In genomic region chr6:107539849-107540464, GRCh38 we compare ENCODE assay signal across 1 cellular context.
TF ChIP-seq lines count a peak whose summit lies in the region.

No MANE protein-coding gene starts in this region.

TF ChIP-seq in HepG2, 621 proteins besides CTCF, POLR2A, EP300 and RAD21 (continued from another document):
- no peak for TF ChIP-seq NKX3-1 (CRISPR knock-in tag; IDR thresholded peaks at IDR 0.05)
- TF ChIP-seq PCBP1 (IDR thresholded peaks at IDR 0.05; ENCODE audit: borderline replicate concordance, low read depth, low read length), result no peak
- TF ChIP-seq REXO4 (CRISPR knock-in tag; IDR thresholded peaks at IDR 0.05; ENCODE audit: borderline replicate concordance), result no peak
- TF ChIP-seq TRAFD1 (CRISPR knock-in tag; IDR thresholded peaks at IDR 0.05; ENCODE audit: borderline replicate concordance), result no peak
- TF ChIP-seq SMARCC2 (IDR thresholded peaks at IDR 0.05), result no peak
- no peak for TF ChIP-seq KMT2A (CRISPR knock-in tag; IDR thresholded peaks at IDR 0.05)
- 0 out of 2 replicates have a peak, but pooled peaks have one; percentile 0 for TF ChIP-seq TAF1 (CRISPR knock-in tag; IDR thresholded peaks at IDR 0.05)
- TF ChIP-seq ZFP82 (CRISPR knock-in tag; IDR thresholded peaks at IDR 0.05; ENCODE audit: borderline replicate concordance), result no peak
- TF ChIP-seq, protein P1, sequence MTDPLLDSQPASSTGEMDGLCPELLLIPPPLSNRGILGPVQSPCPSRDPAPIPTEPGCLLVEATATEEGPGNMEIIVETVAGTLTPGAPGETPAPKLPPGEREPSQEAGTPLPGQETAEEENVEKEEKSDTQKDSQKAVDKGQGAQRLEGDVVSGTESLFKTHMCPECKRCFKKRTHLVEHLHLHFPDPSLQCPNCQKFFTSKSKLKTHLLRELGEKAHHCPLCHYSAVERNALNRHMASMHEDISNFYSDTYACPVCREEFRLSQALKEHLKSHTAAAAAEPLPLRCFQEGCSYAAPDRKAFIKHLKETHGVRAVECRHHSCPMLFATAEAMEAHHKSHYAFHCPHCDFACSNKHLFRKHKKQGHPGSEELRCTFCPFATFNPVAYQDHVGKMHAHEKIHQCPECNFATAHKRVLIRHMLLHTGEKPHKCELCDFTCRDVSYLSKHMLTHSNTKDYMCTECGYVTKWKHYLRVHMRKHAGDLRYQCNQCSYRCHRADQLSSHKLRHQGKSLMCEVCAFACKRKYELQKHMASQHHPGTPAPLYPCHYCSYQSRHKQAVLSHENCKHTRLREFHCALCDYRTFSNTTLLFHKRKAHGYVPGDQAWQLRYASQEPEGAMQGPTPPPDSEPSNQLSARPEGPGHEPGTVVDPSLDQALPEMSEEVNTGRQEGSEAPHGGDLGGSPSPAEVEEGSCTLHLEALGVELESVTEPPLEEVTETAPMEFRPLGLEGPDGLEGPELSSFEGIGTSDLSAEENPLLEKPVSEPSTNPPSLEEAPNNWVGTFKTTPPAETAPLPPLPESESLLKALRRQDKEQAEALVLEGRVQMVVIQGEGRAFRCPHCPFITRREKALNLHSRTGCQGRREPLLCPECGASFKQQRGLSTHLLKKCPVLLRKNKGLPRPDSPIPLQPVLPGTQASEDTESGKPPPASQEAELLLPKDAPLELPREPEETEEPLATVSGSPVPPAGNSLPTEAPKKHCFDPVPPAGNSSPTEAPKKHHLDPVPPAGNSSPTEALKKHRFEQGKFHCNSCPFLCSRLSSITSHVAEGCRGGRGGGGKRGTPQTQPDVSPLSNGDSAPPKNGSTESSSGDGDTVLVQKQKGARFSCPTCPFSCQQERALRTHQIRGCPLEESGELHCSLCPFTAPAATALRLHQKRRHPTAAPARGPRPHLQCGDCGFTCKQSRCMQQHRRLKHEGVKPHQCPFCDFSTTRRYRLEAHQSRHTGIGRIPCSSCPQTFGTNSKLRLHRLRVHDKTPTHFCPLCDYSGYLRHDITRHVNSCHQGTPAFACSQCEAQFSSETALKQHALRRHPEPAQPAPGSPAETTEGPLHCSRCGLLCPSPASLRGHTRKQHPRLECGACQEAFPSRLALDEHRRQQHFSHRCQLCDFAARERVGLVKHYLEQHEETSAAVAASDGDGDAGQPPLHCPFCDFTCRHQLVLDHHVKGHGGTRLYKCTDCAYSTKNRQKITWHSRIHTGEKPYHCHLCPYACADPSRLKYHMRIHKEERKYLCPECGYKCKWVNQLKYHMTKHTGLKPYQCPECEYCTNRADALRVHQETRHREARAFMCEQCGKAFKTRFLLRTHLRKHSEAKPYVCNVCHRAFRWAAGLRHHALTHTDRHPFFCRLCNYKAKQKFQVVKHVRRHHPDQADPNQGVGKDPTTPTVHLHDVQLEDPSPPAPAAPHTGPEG (CRISPR knock-in tag; IDR thresholded peaks at IDR 0.05), result no peak
- no peak for TF ChIP-seq HIVEP1 (CRISPR knock-in tag; IDR thresholded peaks at IDR 0.05)
- no peak for TF ChIP-seq REST (IDR thresholded peaks at IDR 0.05; ENCODE audit: borderline replicate concordance in 1 of 2, low read depth in 1 of 2, low read length in 2 of 2)
- TF ChIP-seq AKAP8 (CRISPR knock-in tag; IDR thresholded peaks at IDR 0.05), result no peak
- 0 out of 2 replicates have a peak, but pooled peaks have one; percentile 19 for TF ChIP-seq NFIC (IDR thresholded peaks at IDR 0.05; ENCODE audit: low read length)
- TF ChIP-seq ZNF10 (CRISPR knock-in tag; IDR thresholded peaks at IDR 0.05; ENCODE audit: borderline replicate concordance, low read depth), result no peak
- 0 out of 2 replicates have a peak, but pooled peaks have one; percentile 13 for TF ChIP-seq ARNT2 (CRISPR knock-in tag; IDR thresholded peaks at IDR 0.05; ENCODE audit: low read depth)
- no peak for TF ChIP-seq HMG20A (CRISPR knock-in tag; IDR thresholded peaks at IDR 0.05; ENCODE audit: borderline replicate concordance)
- TF ChIP-seq ZNF570 (CRISPR knock-in tag; IDR thresholded peaks at IDR 0.05; ENCODE audit: borderline replicate concordance), result no peak
- TF ChIP-seq, protein P2, sequence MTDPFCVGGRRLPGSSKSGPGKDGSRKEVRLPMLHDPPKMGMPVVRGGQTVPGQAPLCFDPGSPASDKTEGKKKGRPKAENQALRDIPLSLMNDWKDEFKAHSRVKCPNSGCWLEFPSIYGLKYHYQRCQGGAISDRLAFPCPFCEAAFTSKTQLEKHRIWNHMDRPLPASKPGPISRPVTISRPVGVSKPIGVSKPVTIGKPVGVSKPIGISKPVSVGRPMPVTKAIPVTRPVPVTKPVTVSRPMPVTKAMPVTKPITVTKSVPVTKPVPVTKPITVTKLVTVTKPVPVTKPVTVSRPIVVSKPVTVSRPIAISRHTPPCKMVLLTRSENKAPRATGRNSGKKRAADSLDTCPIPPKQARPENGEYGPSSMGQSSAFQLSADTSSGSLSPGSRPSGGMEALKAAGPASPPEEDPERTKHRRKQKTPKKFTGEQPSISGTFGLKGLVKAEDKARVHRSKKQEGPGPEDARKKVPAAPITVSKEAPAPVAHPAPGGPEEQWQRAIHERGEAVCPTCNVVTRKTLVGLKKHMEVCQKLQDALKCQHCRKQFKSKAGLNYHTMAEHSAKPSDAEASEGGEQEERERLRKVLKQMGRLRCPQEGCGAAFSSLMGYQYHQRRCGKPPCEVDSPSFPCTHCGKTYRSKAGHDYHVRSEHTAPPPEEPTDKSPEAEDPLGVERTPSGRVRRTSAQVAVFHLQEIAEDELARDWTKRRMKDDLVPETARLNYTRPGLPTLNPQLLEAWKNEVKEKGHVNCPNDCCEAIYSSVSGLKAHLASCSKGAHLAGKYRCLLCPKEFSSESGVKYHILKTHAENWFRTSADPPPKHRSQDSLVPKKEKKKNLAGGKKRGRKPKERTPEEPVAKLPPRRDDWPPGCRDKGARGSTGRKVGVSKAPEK (CRISPR knock-in tag; IDR thresholded peaks at IDR 0.05; ENCODE audit: borderline replicate concordance), result no peak
- TF ChIP-seq ASH2L (IDR thresholded peaks at IDR 0.05; ENCODE audit: insufficient read length, low read depth, low read length), result peak; percentile 17
- TF ChIP-seq RNF2 (conservative IDR thresholded peaks at IDR 0.05; ENCODE audit: low read depth), result no peak
- no peak for TF ChIP-seq ZMAT3 (CRISPR knock-in tag; conservative IDR thresholded peaks at IDR 0.05)
- no peak for TF ChIP-seq SAFB2 (CRISPR knock-in tag; IDR thresholded peaks at IDR 0.05; ENCODE audit: borderline replicate concordance, low read depth)
- no peak for TF ChIP-seq CHD2 (IDR thresholded peaks at IDR 0.05; ENCODE audit: low read depth, low read length)
- TF ChIP-seq, protein P3, sequence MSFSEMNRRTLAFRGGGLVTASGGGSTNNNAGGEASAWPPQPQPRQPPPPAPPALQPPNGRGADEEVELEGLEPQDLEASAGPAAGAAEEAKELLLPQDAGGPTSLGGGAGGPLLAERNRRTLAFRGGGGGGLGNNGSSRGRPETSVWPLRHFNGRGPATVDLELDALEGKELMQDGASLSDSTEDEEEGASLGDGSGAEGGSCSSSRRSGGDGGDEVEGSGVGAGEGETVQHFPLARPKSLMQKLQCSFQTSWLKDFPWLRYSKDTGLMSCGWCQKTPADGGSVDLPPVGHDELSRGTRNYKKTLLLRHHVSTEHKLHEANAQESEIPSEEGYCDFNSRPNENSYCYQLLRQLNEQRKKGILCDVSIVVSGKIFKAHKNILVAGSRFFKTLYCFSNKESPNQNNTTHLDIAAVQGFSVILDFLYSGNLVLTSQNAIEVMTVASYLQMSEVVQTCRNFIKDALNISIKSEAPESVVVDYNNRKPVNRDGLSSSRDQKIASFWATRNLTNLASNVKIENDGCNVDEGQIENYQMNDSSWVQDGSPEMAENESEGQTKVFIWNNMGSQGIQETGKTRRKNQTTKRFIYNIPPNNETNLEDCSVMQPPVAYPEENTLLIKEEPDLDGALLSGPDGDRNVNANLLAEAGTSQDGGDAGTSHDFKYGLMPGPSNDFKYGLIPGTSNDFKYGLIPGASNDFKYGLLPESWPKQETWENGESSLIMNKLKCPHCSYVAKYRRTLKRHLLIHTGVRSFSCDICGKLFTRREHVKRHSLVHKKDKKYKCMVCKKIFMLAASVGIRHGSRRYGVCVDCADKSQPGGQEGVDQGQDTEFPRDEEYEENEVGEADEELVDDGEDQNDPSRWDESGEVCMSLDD (CRISPR knock-in tag; IDR thresholded peaks at IDR 0.05; ENCODE audit: borderline replicate concordance), result no peak
- TF ChIP-seq SIX4 (CRISPR knock-in tag; IDR thresholded peaks at IDR 0.05), result no peak
- no peak for TF ChIP-seq RBM22 (optimal IDR thresholded peaks at IDR 0.05; ENCODE audit: low read length)
- TF ChIP-seq ZNF224 (CRISPR knock-in tag; IDR thresholded peaks at IDR 0.05), result no peak
- TF ChIP-seq ZNF556 (CRISPR knock-in tag; IDR thresholded peaks at IDR 0.05; ENCODE audit: borderline replicate concordance), result no peak
- no peak for TF ChIP-seq BRD4 (CRISPR knock-in tag; IDR thresholded peaks at IDR 0.05)
- 0 out of 2 replicates have a peak, but pooled peaks have one; percentile 8 for TF ChIP-seq ZSCAN21 (CRISPR knock-in tag; IDR thresholded peaks at IDR 0.05; ENCODE audit: borderline replicate concordance)
- TF ChIP-seq CREB1 (IDR thresholded peaks at IDR 0.05), result no peak
- peak; percentile 13; the same call in 1 of the 2 replicates for TF ChIP-seq CREB1 (CRISPR knock-in tag; IDR thresholded peaks at IDR 0.05)
- TF ChIP-seq HNRNPLL (IDR thresholded peaks at IDR 0.05; ENCODE audit: low read depth, low read length, poor library complexity, severe bottlenecking), result no peak
- TF ChIP-seq KDM4B (CRISPR knock-in tag; IDR thresholded peaks at IDR 0.05), result no peak
- no peak for TF ChIP-seq ZSCAN22 (CRISPR knock-in tag; IDR thresholded peaks at IDR 0.05)
- TF ChIP-seq ZNF160 (CRISPR knock-in tag; IDR thresholded peaks at IDR 0.05), result no peak
- TF ChIP-seq THAP11 (CRISPR knock-in tag; IDR thresholded peaks at IDR 0.05), result no peak
- no peak for TF ChIP-seq ZNF598 (CRISPR knock-in tag; IDR thresholded peaks at IDR 0.05; ENCODE audit: borderline replicate concordance)
- TF ChIP-seq HMGXB4 (CRISPR knock-in tag; IDR thresholded peaks at IDR 0.05; ENCODE audit: borderline replicate concordance in 1 of 2, low read depth in 1 of 2), result no peak; a peak in 1 of 4 replicates
- TF ChIP-seq ZNF343 (CRISPR knock-in tag; IDR thresholded peaks at IDR 0.05), result 0 out of 2 replicates have a peak, but pooled peaks have one; percentile 8
- TF ChIP-seq STAT5B (CRISPR knock-in tag; IDR thresholded peaks at IDR 0.05), result no peak
- no peak for TF ChIP-seq ZNF331 (CRISPR knock-in tag; IDR thresholded peaks at IDR 0.05)
- no peak for TF ChIP-seq RFX1 (IDR thresholded peaks at IDR 0.05)
- no peak for TF ChIP-seq TBX3 (IDR thresholded peaks at IDR 0.05; ENCODE audit: borderline replicate concordance)
- TF ChIP-seq TCF7L2 (IDR thresholded peaks at IDR 0.05; ENCODE audit: low read depth, low read length), result 0 out of 2 replicates have a peak, but pooled peaks have one; percentile 11
